In the genomic region with DNA sequence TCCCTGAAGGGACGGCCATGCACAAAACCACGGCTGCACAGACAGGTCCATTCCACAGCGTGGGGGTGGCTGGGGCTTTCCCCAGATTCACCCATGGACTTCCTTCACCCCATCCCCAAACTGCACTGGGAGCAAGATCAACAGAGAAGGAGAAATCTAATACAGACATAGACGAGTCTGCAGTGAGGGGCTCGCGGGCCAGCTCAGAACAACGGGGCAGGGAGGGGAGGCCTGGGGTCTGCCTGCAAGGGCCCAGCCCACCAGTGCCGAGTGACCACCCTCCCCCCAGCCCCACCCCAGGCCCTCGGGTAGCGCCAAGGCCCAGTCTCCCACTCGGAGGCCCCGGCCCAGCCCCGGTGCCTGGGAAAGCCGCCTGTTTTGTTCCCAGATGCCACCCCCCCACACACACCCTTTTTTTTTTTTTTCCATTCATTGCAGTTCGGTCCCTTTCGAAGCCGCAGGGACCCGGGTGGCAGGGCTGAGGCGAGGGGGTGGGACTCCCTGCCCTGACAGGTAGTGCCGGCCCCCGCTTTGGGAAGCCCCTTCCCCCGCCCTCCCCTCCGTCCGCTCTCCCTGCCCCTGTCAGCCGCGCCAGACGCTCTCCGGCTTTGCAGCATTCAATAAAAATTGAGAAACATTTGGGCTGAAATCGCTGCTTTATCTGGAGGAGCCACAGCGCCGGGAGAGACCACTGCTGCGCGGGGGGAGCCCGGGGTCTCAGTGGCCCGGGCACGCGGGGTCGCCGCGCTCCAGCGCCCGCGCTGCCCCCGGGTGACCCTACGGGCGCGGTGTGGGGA, we compare ENCODE assay signal across 8 cellular contexts. TPM values are rescaled to one million over a fixed set of nuclear protein-coding genes. Genes with fewer than 3 reads are reported as not detected.
DNase-seq lines count a peak whose midpoint lies in the region; ATAC-seq, FAIRE-seq and TF ChIP-seq lines count a peak whose summit lies in the region.

No MANE protein-coding gene starts in this region.

- TF ChIP-seq POLR2A in body of pancreas (IDR thresholded peaks at IDR 0.05), result peak in 1 of 3 donors; percentile 17

- H3K4me2 ChIP-seq in PC-9, result peak overlapping the region; percentile 70

- H3K36me3 ChIP-seq in HAP-1 (replicated peaks), result no peaks in the 10 kb centered on the region
- no peaks in the 10 kb centered on the region for H3K36me3 ChIP-seq in PC-9 (ENCODE audit: low read depth)
- H3K36me3 ChIP-seq in body of pancreas (replicated peaks in 1 of 2; ENCODE audit: insufficient read depth in 1 of 2, low read depth in 2 of 2), result no peaks in the 10 kb centered on the region
- no peaks in the 10 kb centered on the region for H3K36me3 ChIP-seq in small intestine (ENCODE audit: control insufficient read depth in 2 of 2, insufficient read depth in 2 of 2, low read length in 2 of 2)

- H3K4me1 ChIP-seq in HAP-1, result no peaks in the 10 kb centered on the region; the same call in 1 of the 2 replicates
- H3K4me1 ChIP-seq in PC-9 (replicated peaks; ENCODE audit: insufficient read depth), result 0 out of 2 replicates have a peak, but pooled peaks cover 5% of the 10 kb centered on the region
- H3K4me1 ChIP-seq in body of pancreas, result peaks cover 15% of the 10 kb centered on the region
- peaks cover 0 to 2% of the 10 kb centered on the region in 2 donors for H3K4me1 ChIP-seq in small intestine (ENCODE audit: control insufficient read depth in 2 of 2, insufficient read depth in 1 of 2, low read depth in 1 of 2, low read length in 1 of 2)

- no TSS peak for BruUV-seq in PC-9 (replicated peaks; lab: Mats Ljungman, UMichigan)

- FAIRE-seq in small intestine (lab: Jason Lieb, UNC), result no peak

- H3K4me3 ChIP-seq in AG10803 (ENCODE audit: low read length), result peak overlapping the region; percentile 46
- H3K4me3 ChIP-seq in HAP-1, result peak overlapping the region; percentile 28
- H3K4me3 ChIP-seq in PC-9, result peak overlapping the region; percentile 57; the same call in 1 of the 2 replicates
- H3K4me3 ChIP-seq in body of pancreas, result no peak overlapping the region
- peak overlapping the region; percentile 39 to 71 for H3K4me3 ChIP-seq in small intestine (ENCODE audit: low read depth in 1 of 2, low read length in 2 of 2)

- TF ChIP-seq CTCF in AG10803 (conservative IDR thresholded peaks at IDR 0.05; ENCODE audit: low read length) (no peak), PC-9 (conservative IDR thresholded peaks at IDR 0.05) (no peak), body of pancreas (IDR thresholded peaks at IDR 0.05) (no peak)

- H3K27ac ChIP-seq in PC-9 (no peak overlapping the region), body of pancreas (peak overlapping the region in 2 of 4 donors; percentile 20 to 61), small intestine (ENCODE audit: low read depth in 1 of 2, low read length in 1 of 2) (no peak overlapping the region)

- no peaks in the 10 kb centered on the region for H3K9me2 ChIP-seq in PC-9 (ENCODE audit: insufficient read depth)

- H2AFZ ChIP-seq in PC-9, result peak overlapping the region; percentile 69; the same call in 1 of the 2 replicates

- peak; percentile 72 for DNase-seq in AG10803 (ENCODE audit: low read depth)
- DNase-seq in HAP-1 (ENCODE audit: low spot score in 2 of 2), result peak; percentile 70 to 83
- peak in 1 of 2 experiments; percentile 64 for DNase-seq in PC-9
- peak; percentile 49 to 70 (median 61) for DNase-seq in body of pancreas
- DNase-seq in iPS-NIHi11 (ENCODE audit: low spot score), result peak; percentile 80
- no peak for DNase-seq in small intestine

- H3K27me3 ChIP-seq in HAP-1 (ENCODE audit: low read depth) (no peaks in the 10 kb centered on the region), PC-9 (ENCODE audit: insufficient read depth, low read depth) (no peaks in the 10 kb centered on the region), body of pancreas (no peaks in the 10 kb centered on the region), small intestine (ENCODE audit: control insufficient read depth in 2 of 2, insufficient read depth in 2 of 2, low read length in 2 of 2) (no peaks in the 10 kb centered on the region)

- H3K9me3 ChIP-seq in HAP-1 (no peaks in the 10 kb centered on the region), PC-9 (ENCODE audit: insufficient read depth, low read depth) (no peaks in the 10 kb centered on the region), body of pancreas (no peaks in the 10 kb centered on the region), small intestine (ENCODE audit: control insufficient read depth, low read depth) (no peaks in the 10 kb centered on the region)

- WGBS in body of pancreas, 2 donors, result 2 to 5% methylated on average over 23 to 38 of the region's 47 CpGs
- WGBS in small intestine, 3 donors, result 1 to 3% (median 3%) methylated on average over 40 to 47 of the region's 47 CpGs

- ATAC-seq in body of pancreas (peak; percentile 73), GM19463 (IDR thresholded peaks at IDR 0.05; ENCODE audit: unreplicated experiment) (no peak), HG02571 (IDR thresholded peaks at IDR 0.05; ENCODE audit: unreplicated experiment) (no peak)

- H3F3A ChIP-seq in PC-9 (ENCODE audit: insufficient read depth, low read depth), result no peaks in the 10 kb centered on the region

- intact Hi-C loops in PC-9 (cut with micrococcal nuclease; ENCODE audit: unreplicated experiment), result loop anchor here (1.0 to 5.0 kb wide), 2 partner anchors 37 to 116 kb away; no protein-coding TSS in a partner anchor
- intact Hi-C loops in body of pancreas (cut with DNase I), result loop anchor here (10.0 kb wide), 1 partner anchor 255 kb away; no protein-coding TSS in a partner anchor

- CTCF ChIA-PET in PC-9 (lab: Charles Lee), result no interaction called here

- H4K20me1 ChIP-seq in PC-9 (ENCODE audit: insufficient read depth), result no peaks in the 10 kb centered on the region

- POLR2A ChIA-PET in PC-9 (lab: Charles Lee; ENCODE audit: unreplicated experiment), result no interaction called here

- no peaks in the 10 kb centered on the region for H3K79me2 ChIP-seq in PC-9 (ENCODE audit: low read depth)

- in situ Hi-C loops in HAP-1 (cut with MboI; ENCODE audit: low sequenced_read_pairs), result no loop called here

RNA-seq across cellular contexts. Expression of a gene that starts 0.6 kb away (rescaled TPM):
- total RNA-seq in PC-9 (2021) (26.7 and 31.1 TPM in 2 replicates), body of pancreas (1 to 10 TPM; 2.9 to 7.9 TPM)
- polyA plus RNA-seq in small intestine, result 10 to 100 TPM in 1 of 3 donors, 1 to 10 TPM in 2; 1.1 to 52.5 (median 1.1) TPM

RNA-seq across cellular contexts. Expression of a gene that starts 57.1 kb away (rescaled TPM):
- not detected in 2 replicates for total RNA-seq in PC-9 (2021)
- total RNA-seq in body of pancreas, result 10 to 100 TPM; 73.9 to 85.4 TPM
- polyA plus RNA-seq in small intestine, result 100 to 1,000 TPM in 2 of 3 donors, 10 to 100 TPM in 1; 33.5 to 255 (median 119) TPM

Comparison
In these comparisons a context has a peak if more than half of its experiments do, and no peak if none do; other contexts are left out.
1. H3K4me3 ChIP-seq: peak in AG10803 (single experiment), HAP-1 (single experiment), PC-9 (single experiment) and small intestine (2 of 2); none in body of pancreas (0 of 2).
2. RNA of a gene that starts 57.1 kb away (total RNA-seq): 73.9 to 85.4 TPM in body of pancreas; not detected in PC-9; every median in the first group is over 10 times any median in the second.